Comparison of ENCODE assay signal across 15 cellular contexts in genomic region chr2:144996225-144996795, GRCh38.
A peak's percentile ranks its signal among the peaks of the same experiment; 100 is the strongest.
DNase-seq lines count a peak whose midpoint lies in the region; ATAC-seq and TF ChIP-seq lines count a peak whose summit lies in the region.
"Had no signal": no experiment of that assay in that cellular context is flagged by ENCODE, and none has a peak within 500 bp of the region (broad histone marks: within the 10 kb centered on the region; RNA-seq: fewer than 3 reads in every experiment).

No MANE protein-coding gene starts in this region.

- H3K36me3 ChIP-seq in upper lobe of right lung (no peaks in the 10 kb centered on the region), mesendoderm (ENCODE audit: control insufficient read depth, insufficient read depth, low read length) (no peaks in the 10 kb centered on the region)

- no peak overlapping the region for H3K4me2 ChIP-seq in mesendoderm (ENCODE audit: low read length)

- H3K4me3 ChIP-seq in cardiac fibroblast (replicated peaks in 1 of 2; ENCODE audit: low read depth in 2 of 2, low read length in 2 of 2): no peak overlapping the region
- no peak overlapping the region for H3K4me3 ChIP-seq in upper lobe of right lung
- H3K4me3 ChIP-seq in mesendoderm (ENCODE audit: low read length): no peak overlapping the region
- H3K4me3 ChIP-seq: GM12878, testis had no signal

- H3K9me3 ChIP-seq in upper lobe of right lung: no peaks in the 10 kb centered on the region
- H3K9me3 ChIP-seq: testis had no signal

- H2BK120ac ChIP-seq in mesendoderm (ENCODE audit: low read depth, low read length): no peak overlapping the region

- TF ChIP-seq CTCF in cardiac fibroblast (IDR thresholded peaks at IDR 0.05; ENCODE audit: low read depth, low read length): no peak
- no peak for TF ChIP-seq CTCF in upper lobe of right lung (IDR thresholded peaks at IDR 0.05)

- no peak overlapping the region for H4K5ac ChIP-seq in mesendoderm (ENCODE audit: low read length)

- peak overlapping the region; percentile 18 for H3K27ac ChIP-seq in upper lobe of right lung
- no peak overlapping the region for H3K27ac ChIP-seq in mesendoderm (ENCODE audit: low read depth, low read length)
- H3K27ac ChIP-seq: parathyroid adenoma had no signal

- H3K18ac ChIP-seq in mesendoderm (ENCODE audit: low read length): no peak overlapping the region

- intact Hi-C loops in upper lobe of right lung (cut with DNase I): no loop called here

- no peak overlapping the region for H3K23ac ChIP-seq in mesendoderm (ENCODE audit: low read length)

- no peak overlapping the region for H2BK5ac ChIP-seq in mesendoderm (ENCODE audit: low read length)

- H3K27me3 ChIP-seq in upper lobe of right lung (no peaks in the 10 kb centered on the region), mesendoderm (ENCODE audit: insufficient read depth, low read length, poor library complexity) (no peaks in the 10 kb centered on the region)
- H3K27me3 ChIP-seq: testis had no signal

- no peaks in the 10 kb centered on the region for H3K79me2 ChIP-seq in mesendoderm (ENCODE audit: control insufficient read depth, insufficient read depth, low read length)
- H3K79me2 ChIP-seq: parathyroid adenoma had no signal

- no peak overlapping the region for H4K8ac ChIP-seq in mesendoderm (ENCODE audit: low read depth, low read length)

- H3K56ac ChIP-seq in mesendoderm (ENCODE audit: low read length): no peak overlapping the region

- H3K4ac ChIP-seq in mesendoderm (ENCODE audit: low read depth, low read length): no peak overlapping the region

- H3K4me1 ChIP-seq in upper lobe of right lung: no peaks in the 10 kb centered on the region
- H3K4me1 ChIP-seq in mesendoderm (ENCODE audit: control insufficient read depth, low read depth, low read length): no peaks in the 10 kb centered on the region
- H3K4me1 ChIP-seq: parathyroid adenoma, testis had no signal

- H2AK5ac ChIP-seq in mesendoderm (ENCODE audit: low read length): no peak overlapping the region

- ATAC-seq in upper lobe of right lung: no peak
- ATAC-seq: GM12878, HCT116 had no signal

- H3K9ac ChIP-seq in mesendoderm (ENCODE audit: low read length): no peak overlapping the region
- H3K9ac ChIP-seq: parathyroid adenoma had no signal

- no peak overlapping the region for H2BK15ac ChIP-seq in mesendoderm (replicated peaks; ENCODE audit: low read depth)

- DNase-seq in NCI-H226 (peak; percentile 29), cardiac fibroblast (ENCODE audit: low read depth in 2 of 2) (peak; percentile 72 to 76), kidney tubule cell (ENCODE audit: low spot score) (peak; percentile 7), upper lobe of right lung (no peak), NOMO-1 (lab: John Stamatoyannopoulos, UW; ENCODE audit: unreplicated experiment in 2 of 2) (no peak), mesendoderm (no peak), NCI-H146 (lab: John Stamatoyannopoulos, UW) (no peak)
- DNase-seq: activated CD4-positive, alpha-beta T cell treated with anti-CD3 and anti-CD28 coated beads, Interleukin-2, amount 50 U/mL, for 1 hour; activated gamma-delta T cell; NCI-H1694 treated with DMSO at 0.1 percent for 48 hours; NK-92 treated with Interleukin-12 subunit alpha and Interleukin-12 subunit beta, amount 100 ng/mL, for 24 hours; testis had no signal

- H3K79me1 ChIP-seq in mesendoderm (ENCODE audit: low read length): no peaks in the 10 kb centered on the region

- no CpG with 5 or more reads among the region's 5 CpGs for WGBS in mesendoderm (ENCODE audit: extremely low coverage, insufficient coverage, low lambda C conversion rate)

Comparison
In these comparisons a context has a peak if more than half of its experiments do, and no peak if none do; other contexts are left out.
1. DNase-seq: peak in NCI-H226 (single experiment), cardiac fibroblast (2 of 2) and kidney tubule cell (single experiment); none in upper lobe of right lung (single experiment), NOMO-1 (0 of 2), mesendoderm (single experiment) and NCI-H146 (single experiment).